Comparison of ENCODE assay signal across 9 cellular contexts in genomic region chr3:120094776-120095225, GRCh38. TPM values are rescaled to one million over a fixed set of nuclear protein-coding genes. Genes with fewer than 3 reads are reported as not detected.
A peak's percentile ranks its signal among the peaks of the same experiment; 100 is the strongest.
DNase-seq lines count a peak whose midpoint lies in the region; ATAC-seq and TF ChIP-seq lines count a peak whose summit lies in the region.
"Had no signal": no experiment of that assay in that cellular context is flagged by ENCODE, and none has a peak within 500 bp of the region (broad histone marks: within the 10 kb centered on the region; RNA-seq: fewer than 3 reads in every experiment).

No MANE protein-coding gene starts in this region.

- H3K4me1 Mint-ChIP-seq in endothelial cell (ENCODE audit: unreplicated experiment) = peaks cover 18% of the 10 kb centered on the region
- H3K4me1 Mint-ChIP-seq in stimulated activated memory B cell treated with anti-CD40 and anti-IgM and Interleukin-4, amounts not matched to agents 10 μg/mL and 1 μg/mL and 100 μg/mL, for 72 hours = peaks cover 26% of the 10 kb centered on the region

- no peak overlapping the region for H2BK12ac ChIP-seq in mesenchymal stem cell (ENCODE audit: low read length in 2 of 2)

- H4K8ac ChIP-seq in mesenchymal stem cell (ENCODE audit: low read length) = no peak overlapping the region

- no peak overlapping the region for H3K23ac ChIP-seq in mesenchymal stem cell (ENCODE audit: low read length in 2 of 2)

- no peaks in the 10 kb centered on the region for H3K9me3 ChIP-seq in WERI-Rb-1 (ENCODE audit: severe bottlenecking)
- no peaks in the 10 kb centered on the region for H3K9me3 ChIP-seq in mesenchymal stem cell (ENCODE audit: control insufficient read depth, low read length)

- H3K4ac ChIP-seq in mesenchymal stem cell (ENCODE audit: low read depth in 1 of 2, low read length in 2 of 2) = peak overlapping the region in 1 of 2 experiments; percentile 100

- H3K79me1 ChIP-seq in mesenchymal stem cell (replicated peaks; ENCODE audit: low read length, poor library complexity, severe bottlenecking) = peaks cover 9% of the 10 kb centered on the region

- peaks cover 10% of the 10 kb centered on the region for H3K36me3 Mint-ChIP-seq in endothelial cell (ENCODE audit: low read depth, unreplicated experiment)
- H3K36me3 Mint-ChIP-seq in stimulated activated memory B cell treated with anti-CD40 and anti-IgM and Interleukin-4, amounts not matched to agents 10 μg/mL and 1 μg/mL and 100 μg/mL, for 72 hours = peaks cover 14% of the 10 kb centered on the region

- peak overlapping the region; percentile 99 for H3K27ac ChIP-seq in WERI-Rb-1
- H3K27ac ChIP-seq in mesenchymal stem cell (ENCODE audit: low read length, poor library complexity, severe bottlenecking) = peak overlapping the region; percentile 97

- ATAC-seq in GM19025 (IDR thresholded peaks at IDR 0.05; ENCODE audit: low read depth, unreplicated experiment) = peak; percentile 60
- peak; percentile 72 for ATAC-seq in HG03159 (IDR thresholded peaks at IDR 0.05; ENCODE audit: unreplicated experiment)
- ATAC-seq in stimulated activated memory B cell treated with anti-CD40 and anti-IgM and Interleukin-4, amounts not matched to agents 10 μg/mL and 1 μg/mL and 100 μg/mL, for 72 hours = peak; percentile 88

- no peak overlapping the region for H2AFZ ChIP-seq in mesenchymal stem cell (ENCODE audit: low read depth, low read length)

- no peaks in the 10 kb centered on the region for H3K9me3 Mint-ChIP-seq in endothelial cell (ENCODE audit: unreplicated experiment)
- H3K9me3 Mint-ChIP-seq in stimulated activated memory B cell treated with anti-CD40 and anti-IgM and Interleukin-4, amounts not matched to agents 10 μg/mL and 1 μg/mL and 100 μg/mL, for 72 hours = no peaks in the 10 kb centered on the region
- H3K9me3 Mint-ChIP-seq: dendritic cell treated with granulocyte-macrophage colony-stimulating factor and Interleukin-4, amounts not matched to agents 40 ng/mL and 50 ng/mL, for 4 days had no signal

- H3K4me1 ChIP-seq in mesenchymal stem cell (ENCODE audit: control insufficient read depth, insufficient read depth, low read depth, low read length) = peaks cover 3% of the 10 kb centered on the region

- H4K91ac ChIP-seq in mesenchymal stem cell (ENCODE audit: low read length) = no peak overlapping the region

- no peak overlapping the region for H3K18ac ChIP-seq in mesenchymal stem cell (ENCODE audit: low read depth in 1 of 2, low read length in 2 of 2)

- TF ChIP-seq CTCF in WERI-Rb-1 (IDR thresholded peaks at IDR 0.05; ENCODE audit: low read depth, low read length) = no peak
- no peak for TF ChIP-seq CTCF in endothelial cell (IDR thresholded peaks at IDR 0.05; ENCODE audit: unreplicated experiment)

- no peak overlapping the region for H3K4me3 Mint-ChIP-seq in endothelial cell (ENCODE audit: unreplicated experiment)
- H3K4me3 Mint-ChIP-seq in stimulated activated memory B cell treated with anti-CD40 and anti-IgM and Interleukin-4, amounts not matched to agents 10 μg/mL and 1 μg/mL and 100 μg/mL, for 72 hours = no peak overlapping the region
- H3K4me3 Mint-ChIP-seq: dendritic cell treated with granulocyte-macrophage colony-stimulating factor and Interleukin-4, amounts not matched to agents 40 ng/mL and 50 ng/mL, for 4 days had no signal

- H3K27ac Mint-ChIP-seq in endothelial cell (ENCODE audit: unreplicated experiment) = peak overlapping the region; percentile 100
- no peak overlapping the region for H3K27ac Mint-ChIP-seq in stimulated activated memory B cell treated with anti-CD40 and anti-IgM and Interleukin-4, amounts not matched to agents 10 μg/mL and 1 μg/mL and 100 μg/mL, for 72 hours
- H3K27ac Mint-ChIP-seq: dendritic cell treated with granulocyte-macrophage colony-stimulating factor and Interleukin-4, amounts not matched to agents 40 ng/mL and 50 ng/mL, for 4 days had no signal

- no peak overlapping the region for H3K4me2 ChIP-seq in mesenchymal stem cell (ENCODE audit: low read length, poor library complexity, severe bottlenecking)

- H2BK120ac ChIP-seq in mesenchymal stem cell (ENCODE audit: low read depth, low read length) = no peak overlapping the region

- DNase-seq in CD1c-positive myeloid dendritic cell (ENCODE audit: extremely low spot score) = peak; percentile 100
- DNase-seq in NCI-H2171 treated with DMSO at 0.1 percent for 48 hours (lab: John Stamatoyannopoulos, UW) = peak; percentile 100
- DNase-seq in WERI-Rb-1 = peak; percentile 99
- DNase-seq in endothelial cell (ENCODE audit: low spot score) = no peak
- DNase-seq in mesenchymal stem cell = peak; percentile 100

- H3K27me3 ChIP-seq in WERI-Rb-1 (ENCODE audit: insufficient read depth, low read depth, severe bottlenecking) = no peaks in the 10 kb centered on the region
- H3K27me3 ChIP-seq in mesenchymal stem cell (ENCODE audit: control insufficient read depth in 1 of 2, insufficient read depth in 1 of 2, low read length in 2 of 2) = no peaks in the 10 kb centered on the region

- peaks cover 16% of the 10 kb centered on the region for H3K27me3 Mint-ChIP-seq in endothelial cell (ENCODE audit: unreplicated experiment)
- H3K27me3 Mint-ChIP-seq in stimulated activated memory B cell treated with anti-CD40 and anti-IgM and Interleukin-4, amounts not matched to agents 10 μg/mL and 1 μg/mL and 100 μg/mL, for 72 hours = no peaks in the 10 kb centered on the region
- H3K27me3 Mint-ChIP-seq: dendritic cell treated with granulocyte-macrophage colony-stimulating factor and Interleukin-4, amounts not matched to agents 40 ng/mL and 50 ng/mL, for 4 days had no signal

- peak overlapping the region; percentile 100 for H3K9ac ChIP-seq in mesenchymal stem cell (ENCODE audit: low read length)

- peak overlapping the region; percentile 100 for H3K4me3 ChIP-seq in WERI-Rb-1 (ENCODE audit: low read depth, low read length)
- peak overlapping the region; percentile 77 to 88 for H3K4me3 ChIP-seq in mesenchymal stem cell (ENCODE audit: insufficient read depth in 1 of 2, low read depth in 1 of 2, low read length in 2 of 2)

- no peak overlapping the region for H2AK5ac ChIP-seq in mesenchymal stem cell (ENCODE audit: low read length, severe bottlenecking)

- no peak overlapping the region for H2BK15ac ChIP-seq in mesenchymal stem cell (ENCODE audit: low read depth, poor library complexity, severe bottlenecking)

- H3K36me3 ChIP-seq in WERI-Rb-1 = peaks cover 3% of the 10 kb centered on the region
- peaks cover 2 to 17% of the 10 kb centered on the region in 2 experiments for H3K36me3 ChIP-seq in mesenchymal stem cell (ENCODE audit: control insufficient read depth in 1 of 2, insufficient read depth in 2 of 2, low read depth in 1 of 2, low read length in 2 of 2)

- H2BK5ac ChIP-seq in mesenchymal stem cell (ENCODE audit: low read depth, low read length, poor library complexity, severe bottlenecking) = no peak overlapping the region

- under 1% methylated on average over 29 of the region's 31 CpGs for WGBS in mesenchymal stem cell

- no peak overlapping the region for H3K14ac ChIP-seq in mesenchymal stem cell (ENCODE audit: low read length in 2 of 2)

RNA-seq across cellular contexts. Expression of gene GSK3B, which starts 0.6 kb away (rescaled TPM):
- total RNA-seq in endothelial cell (ENCODE audit: unreplicated experiment) = 78.6 TPM
- 61.0 TPM for polyA plus RNA-seq in mesenchymal stem cell (2013, experiment 1 of 2)
- 59.5 TPM for polyA plus RNA-seq in mesenchymal stem cell (2013, experiment 2 of 2)
